ENCODE assay signal across 1 cellular context in genomic region chr6:110180228-110181008, GRCh38.
TF ChIP-seq lines count a peak whose summit lies in the region.

TSS of gene CDC40 (plus strand) at chr6:110180427. CDS start at chr6:110180445, 18 bp downstream.

TF ChIP-seq in K562, 482 proteins besides CTCF, POLR2A, EP300 and RAD21 (continued from another document and continues in another):
- 0 out of 2 replicates have a peak, but pooled peaks have one; percentile 41 for TF ChIP-seq ZNF511 (CRISPR knock-in tag; IDR thresholded peaks at IDR 0.05)
- no peak for TF ChIP-seq TAF7 (tag; IDR thresholded peaks at IDR 0.05)
- TF ChIP-seq NR2C1 (IDR thresholded peaks at IDR 0.05): no peak
- no peak for TF ChIP-seq NR2C1 (tag; IDR thresholded peaks at IDR 0.05)
- no peak for TF ChIP-seq KDM2B (CRISPR knock-in tag; IDR thresholded peaks at IDR 0.05)
- no peak for TF ChIP-seq HDAC2 (IDR thresholded peaks at IDR 0.05)
- TF ChIP-seq PRPF4 (IDR thresholded peaks at IDR 0.05; ENCODE audit: insufficient read depth, low read depth, low read length, poor library complexity, severe bottlenecking): no peak
- no peak for TF ChIP-seq NFYB (IDR thresholded peaks at IDR 0.05; ENCODE audit: extremely low read depth, insufficient read length)
- no peak for TF ChIP-seq XRCC3 (IDR thresholded peaks at IDR 0.05)
- TF ChIP-seq MEF2A (IDR thresholded peaks at IDR 0.05; ENCODE audit: control insufficient read depth, low read depth, low read length): no peak
- no peak for TF ChIP-seq ETS2 (tag; IDR thresholded peaks at IDR 0.05; ENCODE audit: borderline replicate concordance, poor library complexity, severe bottlenecking)
- peak; percentile 99 for TF ChIP-seq NFIC (IDR thresholded peaks at IDR 0.05)
- peak; percentile 95 for TF ChIP-seq MTA3 (IDR thresholded peaks at IDR 0.05; ENCODE audit: borderline replicate concordance)
- no peak for TF ChIP-seq BCL6 (CRISPR knock-in tag; IDR thresholded peaks at IDR 0.05)
- no peak for TF ChIP-seq KAT2B (IDR thresholded peaks at IDR 0.05; ENCODE audit: low read depth, low read length)
- peak; percentile 72 for TF ChIP-seq POLR2G (IDR thresholded peaks at IDR 0.05; ENCODE audit: low read depth, low read length)
- TF ChIP-seq SMARCA4 (IDR thresholded peaks at IDR 0.05): 0 out of 2 replicates have a peak, but pooled peaks have one; percentile 32
- TF ChIP-seq TEAD4 (IDR thresholded peaks at IDR 0.05; ENCODE audit: low read length): no peak
- no peak for TF ChIP-seq TEAD4 (CRISPR knock-in tag; IDR thresholded peaks at IDR 0.05; ENCODE audit: borderline replicate concordance)
- TF ChIP-seq E2F8 (IDR thresholded peaks at IDR 0.05; ENCODE audit: low read depth, partially characterized antibody): peak; percentile 54
- TF ChIP-seq GABPB1 (CRISPR knock-in tag; IDR thresholded peaks at IDR 0.05): 0 out of 2 replicates have a peak, but pooled peaks have one; percentile 7
- TF ChIP-seq THRB (CRISPR knock-in tag; conservative IDR thresholded peaks at IDR 0.05): no peak
- TF ChIP-seq ZNF780A (CRISPR knock-in tag; IDR thresholded peaks at IDR 0.05): no peak
- no peak for TF ChIP-seq ZBTB49 (CRISPR knock-in tag; IDR thresholded peaks at IDR 0.05; ENCODE audit: borderline replicate concordance)
- 0 out of 2 replicates have a peak, but pooled peaks have one; percentile 10 for TF ChIP-seq TCF7 (IDR thresholded peaks at IDR 0.05; ENCODE audit: borderline replicate concordance)
- TF ChIP-seq SIN3A (IDR thresholded peaks at IDR 0.05; ENCODE audit: borderline replicate concordance in 2 of 2, control insufficient read depth in 1 of 2, low read depth in 2 of 2, low read length in 2 of 2): peak; percentile 20 to 29; a peak in 1 of 4 replicates
- TF ChIP-seq FOXA3 (CRISPR knock-in tag; conservative IDR thresholded peaks at IDR 0.05 in 1 of 2, IDR thresholded peaks at IDR 0.05 in 1 of 2): 0 out of 4 replicates have a peak, but pooled peaks of 1 of the 2 experiments have one; percentile 41
- peak; percentile 10; the same call in 1 of the 2 replicates for TF ChIP-seq MYC (IDR thresholded peaks at IDR 0.05; ENCODE audit: low read depth, low read length)
- TF ChIP-seq MYC (CRISPR knock-in tag; IDR thresholded peaks at IDR 0.05; ENCODE audit: borderline replicate concordance, low read depth): no peak
- TF ChIP-seq TBL1XR1 (IDR thresholded peaks at IDR 0.05; ENCODE audit: low read length in 2 of 2): 0 out of 4 replicates have a peak, but pooled peaks of 1 of the 2 experiments have one; percentile 11
- no peak for TF ChIP-seq ZNF592 (IDR thresholded peaks at IDR 0.05)
- no peak for TF ChIP-seq E4F1 (CRISPR knock-in tag; IDR thresholded peaks at IDR 0.05; ENCODE audit: borderline replicate concordance)
- TF ChIP-seq PYGO2 (tag; IDR thresholded peaks at IDR 0.05): no peak
- no peak for TF ChIP-seq IRF9 (tag; IDR thresholded peaks at IDR 0.05)
- TF ChIP-seq PPARD (CRISPR knock-in tag; IDR thresholded peaks at IDR 0.05): no peak
- no peak for TF ChIP-seq CREB3L1 (IDR thresholded peaks at IDR 0.05; ENCODE audit: borderline replicate concordance, low read depth)
- TF ChIP-seq SP1 (CRISPR knock-in tag; IDR thresholded peaks at IDR 0.05): no peak
- TF ChIP-seq HBP1 (CRISPR knock-in tag; IDR thresholded peaks at IDR 0.05): no peak
- no peak for TF ChIP-seq CREB5 (CRISPR knock-in tag; IDR thresholded peaks at IDR 0.05)
- 0 out of 2 replicates have a peak, but pooled peaks have one; percentile 4 for TF ChIP-seq ETV5 (CRISPR knock-in tag; IDR thresholded peaks at IDR 0.05; ENCODE audit: low read depth)
- no peak for TF ChIP-seq MXI1 (IDR thresholded peaks at IDR 0.05; ENCODE audit: low read depth, low read length)
- TF ChIP-seq MCM2 (IDR thresholded peaks at IDR 0.05; ENCODE audit: low read depth): no peak
- TF ChIP-seq ASH1L (IDR thresholded peaks at IDR 0.05; ENCODE audit: borderline replicate concordance, low read depth, partially characterized antibody): peak; percentile 56
- no peak for TF ChIP-seq TRIM28 (IDR thresholded peaks at IDR 0.05)
- TF ChIP-seq POLR3G (IDR thresholded peaks at IDR 0.05; ENCODE audit: extremely low read depth, insufficient read length, insufficient replicate concordance): no peak
- peak; percentile 95 for TF ChIP-seq ELF2 (CRISPR knock-in tag; IDR thresholded peaks at IDR 0.05)
